Comparison of ENCODE assay signal across 38 cellular contexts in genomic region chr16:69688589-69688988, GRCh38.
"Had no signal": no experiment of that assay in that cellular context is flagged by ENCODE, and none has a peak within 500 bp of the region (broad histone marks: within the 10 kb centered on the region; RNA-seq: fewer than 3 reads in every experiment).

No MANE protein-coding gene starts in this region.

- H3K9me3 Mint-ChIP-seq: activated naive CD4-positive, alpha-beta T cell treated with anti-CD3 and anti-CD28 coated beads for 36 hours; activated naive CD4-positive, alpha-beta T cell treated with anti-CD3 and anti-CD28 coated beads, Interleukin-2, amount 10 ng/mL, durations not matched to agents 7 days and 5 days; activated naive CD4-positive, alpha-beta T cell treated with anti-CD3 and anti-CD28 coated beads, Interleukin-2, amount 50 U/mL, for 24 hours; activated naive CD4-positive, alpha-beta T cell treated with anti-CD3 and anti-CD28 coated beads, Interleukin-2, amount 50 U/mL, for 72 hours; activated naive CD8-positive, alpha-beta T cell treated with anti-CD3 and anti-CD28 coated beads for 36 hours; activated naive CD8-positive, alpha-beta T cell treated with anti-CD3 and anti-CD28 coated beads, Interleukin-2, amount 10 ng/mL, durations not matched to agents 7 days and 5 days; activated naive CD8-positive, alpha-beta T cell treated with anti-CD3 and anti-CD28 coated beads, Interleukin-2, amount 50 U/mL, for 24 hours; activated T-cell treated with anti-CD3 and anti-CD28 coated beads, Interleukin-2, amount 50 U/mL, for 24 hours; activated T-cell treated with anti-CD3 and anti-CD28 coated beads, Interleukin-2, amount 50 U/mL, for 4 hours; activated T-cell treated with anti-CD3 and anti-CD28 coated beads, Interleukin-2, amount 50 U/mL, for 72 hours; activated T-helper 1 cell treated with anti-CD3 and anti-CD28 coated beads, Interleukin-12 subunit alpha, Interleukin-12 subunit beta, Interleukin-2, Interleukin-4 antibody, amounts not matched to agents 30 ng/mL and 10 ng/mL and 1 ng/mL, durations not matched to agents 14 hours and 24 hours and 36 hours; activated T-helper 17 cell treated with anti-CD3 and anti-CD28 coated beads, Interleukin-2, amount 50 U/mL, for 72 hours; activated T-helper 2 cell treated with anti-CD3 and anti-CD28 coated beads, Interferon-gamma antibody, Interleukin-2, Interleukin-4, amounts not matched to agents 10 μg/mL and 5 μg/mL and 100 μg/mL, durations not matched to agents 14 hours and 24 hours and 36 hours; brain; central memory CD8-positive, alpha-beta T cell had no signal

- H3K27me3 Mint-ChIP-seq: activated naive CD4-positive, alpha-beta T cell treated with anti-CD3 and anti-CD28 coated beads, Interleukin-2, amount 10 ng/mL, durations not matched to agents 7 days and 5 days; activated naive CD4-positive, alpha-beta T cell treated with anti-CD3 and anti-CD28 coated beads, Interleukin-2, amount 50 U/mL, for 24 hours; activated naive CD8-positive, alpha-beta T cell; activated naive CD8-positive, alpha-beta T cell treated with anti-CD3 and anti-CD28 coated beads for 36 hours; activated naive CD8-positive, alpha-beta T cell treated with anti-CD3 and anti-CD28 coated beads, Interleukin-2, amount 10 ng/mL, durations not matched to agents 7 days and 5 days; activated naive CD8-positive, alpha-beta T cell treated with anti-CD3 and anti-CD28 coated beads, Interleukin-2, amount 50 U/mL, for 24 hours; activated T-cell treated with anti-CD3 and anti-CD28 coated beads, Interleukin-2, amount 50 U/mL, for 24 hours; activated T-helper 17 cell treated with anti-CD3 and anti-CD28 coated beads, Interleukin-2, amount 50 U/mL, for 72 hours; central memory CD8-positive, alpha-beta T cell had no signal

- H3K9me3 ChIP-seq: adrenal gland, ascending aorta, body of pancreas, breast epithelium had no signal

- H3K27ac ChIP-seq: adrenal gland, ascending aorta, body of pancreas, brain microvascular endothelial cell, breast epithelium, cardiac muscle cell had no signal

- H3K27ac Mint-ChIP-seq: activated naive CD4-positive, alpha-beta T cell treated with anti-CD3 and anti-CD28 coated beads for 36 hours; activated naive CD4-positive, alpha-beta T cell treated with anti-CD3 and anti-CD28 coated beads, Interleukin-2, amount 10 ng/mL, durations not matched to agents 7 days and 5 days; activated naive CD4-positive, alpha-beta T cell treated with anti-CD3 and anti-CD28 coated beads, Interleukin-2, amount 50 U/mL, for 24 hours; activated naive CD4-positive, alpha-beta T cell treated with anti-CD3 and anti-CD28 coated beads, Interleukin-2, amount 50 U/mL, for 72 hours; activated naive CD8-positive, alpha-beta T cell; activated naive CD8-positive, alpha-beta T cell treated with anti-CD3 and anti-CD28 coated beads for 36 hours; activated naive CD8-positive, alpha-beta T cell treated with anti-CD3 and anti-CD28 coated beads, Interleukin-2, amount 10 ng/mL, durations not matched to agents 7 days and 5 days; activated naive CD8-positive, alpha-beta T cell treated with anti-CD3 and anti-CD28 coated beads, Interleukin-2, amount 50 U/mL, for 24 hours; activated T-helper 1 cell treated with anti-CD3 and anti-CD28 coated beads, Interleukin-12 subunit alpha, Interleukin-12 subunit beta, Interleukin-2, Interleukin-4 antibody, amounts not matched to agents 30 ng/mL and 10 ng/mL and 1 ng/mL, durations not matched to agents 14 hours and 24 hours and 36 hours; activated T-helper 17 cell treated with anti-CD3 and anti-CD28 coated beads, Interleukin-2, amount 50 U/mL, for 72 hours; activated T-helper 2 cell treated with anti-CD3 and anti-CD28 coated beads, Interferon-gamma antibody, Interleukin-2, Interleukin-4, amounts not matched to agents 10 μg/mL and 5 μg/mL and 100 μg/mL, durations not matched to agents 14 hours and 24 hours and 36 hours; brain had no signal

- H3K4me3 Mint-ChIP-seq: activated naive CD4-positive, alpha-beta T cell treated with anti-CD3 and anti-CD28 coated beads for 36 hours; activated naive CD4-positive, alpha-beta T cell treated with anti-CD3 and anti-CD28 coated beads, Interleukin-2, amount 10 ng/mL, durations not matched to agents 7 days and 5 days; activated naive CD4-positive, alpha-beta T cell treated with anti-CD3 and anti-CD28 coated beads, Interleukin-2, amount 50 U/mL, for 24 hours; activated naive CD8-positive, alpha-beta T cell; activated naive CD8-positive, alpha-beta T cell treated with anti-CD3 and anti-CD28 coated beads for 36 hours; activated naive CD8-positive, alpha-beta T cell treated with anti-CD3 and anti-CD28 coated beads, Interleukin-2, amount 10 ng/mL, durations not matched to agents 7 days and 5 days; activated naive CD8-positive, alpha-beta T cell treated with anti-CD3 and anti-CD28 coated beads, Interleukin-2, amount 50 U/mL, for 24 hours; activated T-cell treated with anti-CD3 and anti-CD28 coated beads, Interleukin-2, amount 50 U/mL, for 24 hours; activated T-cell treated with anti-CD3 and anti-CD28 coated beads, Interleukin-2, amount 50 U/mL, for 4 hours; activated T-cell treated with anti-CD3 and anti-CD28 coated beads, Interleukin-2, amount 50 U/mL, for 72 hours; activated T-helper 1 cell treated with anti-CD3 and anti-CD28 coated beads, Interleukin-12 subunit alpha, Interleukin-12 subunit beta, Interleukin-2, Interleukin-4 antibody, amounts not matched to agents 30 ng/mL and 10 ng/mL and 1 ng/mL, durations not matched to agents 14 hours and 24 hours and 36 hours; activated T-helper 17 cell treated with anti-CD3 and anti-CD28 coated beads, Interleukin-2, amount 50 U/mL, for 72 hours; brain; central memory CD8-positive, alpha-beta T cell had no signal

- DNase-seq: activated effector memory CD4-positive, alpha-beta T cell treated with anti-CD3 and anti-CD28 coated beads, Interleukin-2, amount 50 U/mL, for 16 hours; activated effector memory CD4-positive, alpha-beta T cell treated with Interleukin-2 at 50 U/mL for 16 hours; activated gamma-delta T cell; activated gamma-delta T cell treated with Interleukin-2 at 50 U/mL for 16 hours; activated naive CD4-positive, alpha-beta T cell; activated naive CD4-positive, alpha-beta T cell treated with anti-CD3 and anti-CD28 coated beads for 36 hours; activated naive CD4-positive, alpha-beta T cell treated with anti-CD3 and anti-CD28 coated beads, Interleukin-2, amount 10 ng/mL, durations not matched to agents 7 days and 5 days; activated naive CD4-positive, alpha-beta T cell treated with anti-CD3 and anti-CD28 coated beads, Interleukin-2, amount 50 U/mL, for 16 hours; activated naive CD4-positive, alpha-beta T cell treated with Interleukin-2 at 50 U/mL for 16 hours; activated naive CD8-positive, alpha-beta T cell treated with anti-CD3 and anti-CD28 coated beads for 36 hours; activated naive CD8-positive, alpha-beta T cell treated with anti-CD3 and anti-CD28 coated beads, Interleukin-2, amount 10 ng/mL, durations not matched to agents 7 days and 5 days; activated naive CD8-positive, alpha-beta T cell treated with anti-CD3 and anti-CD28 coated beads, Interleukin-2, amount 50 U/mL, for 24 hours; activated T-cell treated with anti-CD3 and anti-CD28 coated beads, Interleukin-2, amount 50 U/mL, for 1 hour; activated T-cell treated with anti-CD3 and anti-CD28 coated beads, Interleukin-2, amount 50 U/mL, for 24 hours; activated T-cell treated with anti-CD3 and anti-CD28 coated beads, Interleukin-2, amount 50 U/mL, for 4 hours; activated T-cell treated with anti-CD3 and anti-CD28 coated beads, Interleukin-2, amount 50 U/mL, for 48 hours; activated T-cell treated with anti-CD3 and anti-CD28 coated beads, Interleukin-2, amount 50 U/mL, for 72 hours; adrenal gland; amniotic stem cell; amygdala; anterior cingulate cortex; aorta; body of pancreas; brain microvascular endothelial cell; caudate nucleus; central memory CD4-positive, alpha-beta T cell; cerebellar nuclear complex had no signal

- H3K4me3 ChIP-seq: adrenal gland, ascending aorta, body of pancreas, breast epithelium, cardiac muscle cell had no signal

- H3K4me1 Mint-ChIP-seq: activated naive CD4-positive, alpha-beta T cell treated with anti-CD3 and anti-CD28 coated beads, Interleukin-2, amount 10 ng/mL, durations not matched to agents 7 days and 5 days; brain; central memory CD8-positive, alpha-beta T cell had no signal

- ATAC-seq: activated naive CD4-positive, alpha-beta T cell treated with anti-CD3 and anti-CD28 coated beads, Interleukin-2, amount 50 U/mL, for 72 hours; activated naive CD8-positive, alpha-beta T cell treated with anti-CD3 and anti-CD28 coated beads, Interleukin-2, amount 50 U/mL, for 24 hours; activated T-cell treated with anti-CD3 and anti-CD28 coated beads, Interleukin-2, amount 50 U/mL, for 4 hours; activated T-cell treated with anti-CD3 and anti-CD28 coated beads, Interleukin-2, amount 50 U/mL, for 72 hours; activated T-helper 17 cell treated with anti-CD3 and anti-CD28 coated beads, Interleukin-2, amount 50 U/mL, for 72 hours; body of pancreas had no signal

- H3K4me1 ChIP-seq: adrenal gland, ascending aorta, body of pancreas, breast epithelium had no signal

- H3K27me3 ChIP-seq: adrenal gland, ascending aorta, body of pancreas, brain microvascular endothelial cell, breast epithelium, cardiac muscle cell had no signal
